8 cellular contexts compared by ENCODE assay signal in the genomic region with DNA sequence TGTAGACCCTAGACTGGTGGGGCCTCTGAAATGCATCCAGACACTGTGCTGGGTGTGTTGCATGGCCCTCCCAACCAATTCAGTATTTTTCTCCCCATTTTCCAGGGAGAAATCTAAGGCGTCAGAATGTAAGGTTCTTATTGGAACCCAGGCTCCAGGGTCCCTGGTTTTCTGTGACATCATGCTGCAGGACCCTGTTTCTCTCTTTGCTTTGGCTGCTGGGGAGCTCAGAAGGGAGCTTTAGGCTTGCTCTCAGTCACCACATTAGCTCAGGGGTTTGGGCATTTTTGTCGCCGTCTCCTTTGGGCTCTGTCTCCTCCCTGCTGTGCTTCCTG. TPM values are rescaled to one million over a fixed set of nuclear protein-coding genes. Genes with fewer than 3 reads are reported as not detected.
DNase-seq lines count a peak whose midpoint lies in the region; ATAC-seq and TF ChIP-seq lines count a peak whose summit lies in the region.

No MANE protein-coding gene starts in this region.

- POLR2A ChIA-PET in activated CD4-positive, alpha-beta T cell treated with anti-CD3 and anti-CD28 coated beads for 36 hours (lab: Charles Lee): no interaction called here

- WGBS in stomach, 5 donors: 9 to 18% (median 15%) methylated on average over 3 of the region's 3 CpGs
- WGBS in lower leg skin, 2 donors: 25 to 35% methylated on average over 3 of the region's 3 CpGs

- no peak for TF ChIP-seq EP300 in stomach (IDR thresholded peaks at IDR 0.05)

- peaks cover 84% of the 10 kb centered on the region for H3K4me1 ChIP-seq in left ventricle myocardium inferior
- H3K4me1 ChIP-seq in stomach: peaks cover 43 to 98% (median 59%) of the 10 kb centered on the region in 4 donors

- peak overlapping the region; percentile 45 for H3K4me3 ChIP-seq in left ventricle myocardium inferior
- peak overlapping the region in 2 of 4 donors; percentile 15 to 25 for H3K4me3 ChIP-seq in stomach
- no peak overlapping the region for H3K4me3 ChIP-seq in lower leg skin (ENCODE audit: low read depth, poor library complexity, severe bottlenecking)

- H3K27ac Mint-ChIP-seq in activated CD4-positive, alpha-beta T cell treated with anti-CD3 and anti-CD28 coated beads for 36 hours: peak overlapping the region; percentile 37
- H3K27ac Mint-ChIP-seq in T-helper 1 cell treated with Interleukin-12 subunit alpha and Interleukin-12 subunit beta and Interleukin-4 antibody, amounts not matched to agents 30 μg/mL and 1 μg/mL, for 36 hours: peak overlapping the region; percentile 91

- CTCF ChIA-PET in activated CD4-positive, alpha-beta T cell treated with anti-CD3 and anti-CD28 coated beads for 36 hours (lab: Charles Lee): interaction anchor here (0.7 to 1.8 kb wide), 4 partner anchors 11 to 900 kb away, joined by 3 to 7 read pairs (median 3); no protein-coding TSS in a partner anchor

- H3K36me3 ChIP-seq in left ventricle myocardium inferior (no peaks in the 10 kb centered on the region), stomach (no peaks in the 10 kb centered on the region)

- peak; percentile 56 for DNase-seq in activated CD4-positive, alpha-beta T cell treated with anti-CD3 and anti-CD28 coated beads for 36 hours
- DNase-seq in activated CD4-positive, alpha-beta T cell treated with anti-CD3 and anti-CD28 coated beads, Interleukin-2, amount 50 U/mL, for 4 hours: no peak
- DNase-seq in left ventricle myocardium inferior: peak; percentile 53
- DNase-seq in stomach: peak; percentile 50
- DNase-seq in NK-92 (lab: John Stamatoyannopoulos, UW; ENCODE audit: unreplicated experiment): no peak
- DNase-seq in lower leg skin (ENCODE audit: low spot score in 2 of 2): no peak

- H3K9me3 Mint-ChIP-seq in activated CD4-positive, alpha-beta T cell treated with anti-CD3 and anti-CD28 coated beads for 36 hours (ENCODE audit: low read depth): no peaks in the 10 kb centered on the region
- no peaks in the 10 kb centered on the region for H3K9me3 Mint-ChIP-seq in T-helper 1 cell treated with Interleukin-12 subunit alpha and Interleukin-12 subunit beta and Interleukin-4 antibody, amounts not matched to agents 30 μg/mL and 1 μg/mL, for 36 hours

- H3K27ac ChIP-seq in left ventricle myocardium inferior (replicated peaks) (peak overlapping the region; percentile 93), stomach (peak overlapping the region; percentile 78 to 95 (median 88))

- H3K4me3 Mint-ChIP-seq in activated CD4-positive, alpha-beta T cell treated with anti-CD3 and anti-CD28 coated beads for 36 hours: peak overlapping the region; percentile 32
- H3K4me3 Mint-ChIP-seq in T-helper 1 cell treated with Interleukin-12 subunit alpha and Interleukin-12 subunit beta and Interleukin-4 antibody, amounts not matched to agents 30 μg/mL and 1 μg/mL, for 36 hours: peak overlapping the region; percentile 48

- H3K4me1 Mint-ChIP-seq in activated CD4-positive, alpha-beta T cell treated with anti-CD3 and anti-CD28 coated beads for 36 hours: peaks cover 50% of the 10 kb centered on the region
- H3K4me1 Mint-ChIP-seq in T-helper 1 cell treated with Interleukin-12 subunit alpha and Interleukin-12 subunit beta and Interleukin-4 antibody, amounts not matched to agents 30 μg/mL and 1 μg/mL, for 36 hours (ENCODE audit: low read depth): peaks cover 36% of the 10 kb centered on the region

- H3K27me3 ChIP-seq in left ventricle myocardium inferior (ENCODE audit: low read depth): no peaks in the 10 kb centered on the region
- H3K27me3 ChIP-seq in stomach: no peaks in the 10 kb centered on the region

- H3K36me3 Mint-ChIP-seq in activated CD4-positive, alpha-beta T cell treated with anti-CD3 and anti-CD28 coated beads for 36 hours (ENCODE audit: low read depth): no peaks in the 10 kb centered on the region
- H3K36me3 Mint-ChIP-seq in T-helper 1 cell treated with Interleukin-12 subunit alpha and Interleukin-12 subunit beta and Interleukin-4 antibody, amounts not matched to agents 30 μg/mL and 1 μg/mL, for 36 hours (ENCODE audit: low read depth): no peaks in the 10 kb centered on the region

- peak; percentile 41 for ATAC-seq in activated CD4-positive, alpha-beta T cell treated with anti-CD3 and anti-CD28 coated beads for 36 hours
- no peak for ATAC-seq in HG02981 (IDR thresholded peaks at IDR 0.05; ENCODE audit: unreplicated experiment)

- no peaks in the 10 kb centered on the region for H3K9me3 ChIP-seq in left ventricle myocardium inferior (replicated peaks)
- H3K9me3 ChIP-seq in stomach: no peaks in the 10 kb centered on the region

- TF ChIP-seq POLR2A in stomach (IDR thresholded peaks at IDR 0.05): no peak
- TF ChIP-seq POLR2A in lower leg skin (IDR thresholded peaks at IDR 0.05): no peak

- peaks cover 2% of the 10 kb centered on the region for H3K27me3 Mint-ChIP-seq in activated CD4-positive, alpha-beta T cell treated with anti-CD3 and anti-CD28 coated beads for 36 hours
- peaks cover 3% of the 10 kb centered on the region for H3K27me3 Mint-ChIP-seq in T-helper 1 cell treated with Interleukin-12 subunit alpha and Interleukin-12 subunit beta and Interleukin-4 antibody, amounts not matched to agents 30 μg/mL and 1 μg/mL, for 36 hours (ENCODE audit: low read depth)

- intact Hi-C loops in activated CD4-positive, alpha-beta T cell treated with anti-CD3 and anti-CD28 coated beads for 36 hours (cut with DNase I, micrococcal nuclease): loop anchor here (1.0 to 10.0 kb wide), 12 partner anchors 40 to 455 kb away; a partner anchor contains a TSS
- intact Hi-C loops in left ventricle myocardium inferior (cut with micrococcal nuclease) (loop anchor here (10.0 kb wide), 1 partner anchor 148 kb away; no protein-coding TSS in a partner anchor), stomach (cut with DNase I; ENCODE audit: low total_unique reads) (no loop called here), lower leg skin (cut with DNase I; ENCODE audit: low total_unique reads) (no loop called here)

- TF ChIP-seq CTCF in left ventricle myocardium inferior (IDR thresholded peaks at IDR 0.05; ENCODE audit: borderline replicate concordance) (no peak), stomach (IDR thresholded peaks at IDR 0.05) (no peak), lower leg skin (IDR thresholded peaks at IDR 0.05) (no peak)

RNA-seq across cellular contexts. Expression of a gene that starts 2.9 kb away (rescaled TPM):
- total RNA-seq in activated CD4-positive, alpha-beta T cell treated with anti-CD3 and anti-CD28 coated beads for 36 hours: not detected
- total RNA-seq in left ventricle myocardium inferior (not detected), stomach (10 to 100 TPM in 1 of 5 donors, 1 to 10 TPM in 1, under 1 TPM in 1, not detected in 2; 0.92 to 11.7 (median 1.9) TPM), lower leg skin (10 to 100 TPM; 13.9 to 32.9 (median 25.8) TPM)
- 10 to 100 TPM in 2 of 3 donors, 1 to 10 TPM in 1; 5.3 to 41.5 (median 16.4) TPM for polyA plus RNA-seq in stomach

Comparison
In these comparisons a context has a peak if more than half of its experiments do, and no peak if none do; other contexts are left out.
1. DNase-seq: peak in activated CD4-positive, alpha-beta T cell treated with anti-CD3 and anti-CD28 coated beads for 36 hours (single experiment), left ventricle myocardium inferior (single experiment) and stomach (single experiment); none in activated CD4-positive, alpha-beta T cell treated with anti-CD3 and anti-CD28 coated beads, Interleukin-2, amount 50 U/mL, for 4 hours (0 of 2), NK-92 (single experiment) and lower leg skin (0 of 2).
2. intact Hi-C loops: an anchor here in activated CD4-positive, alpha-beta T cell treated with anti-CD3 and anti-CD28 coated beads for 36 hours (1.0 to 10.0 kb wide) and left ventricle myocardium inferior (10.0 kb wide); none called in stomach and lower leg skin.